21 cellular contexts compared by ENCODE assay signal in the genomic region with DNA sequence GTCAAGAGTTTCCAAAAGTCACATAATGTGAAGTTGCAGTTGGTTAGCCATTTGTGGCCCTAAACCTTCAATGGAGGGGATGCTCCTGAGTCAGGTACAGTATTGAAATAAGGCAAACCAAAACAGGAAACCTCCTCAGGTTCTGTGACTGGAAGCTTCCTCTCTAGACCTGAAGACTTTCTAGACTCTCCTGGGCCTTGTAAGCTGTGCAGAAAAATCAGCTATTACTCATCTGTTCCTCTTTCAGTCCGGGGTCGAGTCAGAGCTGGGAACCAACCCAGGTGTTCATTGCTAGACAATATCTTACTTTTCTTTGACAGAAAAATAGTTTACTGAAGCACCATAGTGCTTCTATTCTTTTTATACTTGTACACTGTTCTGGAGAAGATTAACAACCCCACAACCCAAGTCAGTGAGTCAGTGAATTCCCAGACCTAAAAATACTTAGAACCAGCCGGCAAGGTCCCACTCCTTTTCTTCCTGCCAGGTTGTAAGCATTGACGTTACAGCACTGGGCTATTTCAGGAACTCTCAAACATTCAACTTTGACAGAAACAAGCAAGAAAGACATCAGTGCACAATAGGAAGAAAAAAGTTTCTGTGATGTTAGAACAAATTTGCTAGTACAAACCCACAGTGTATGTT. TPM values are rescaled to one million over a fixed set of nuclear protein-coding genes. Genes with fewer than 3 reads are reported as not detected.
"Had no signal": no experiment of that assay in that cellular context is flagged by ENCODE, and none has a peak within 500 bp of the region (broad histone marks: within the 10 kb centered on the region; RNA-seq: fewer than 3 reads in every experiment).

No MANE protein-coding gene starts in this region.

- H3K4me3 Mint-ChIP-seq: activated CD8-positive, alpha-beta T cell treated with anti-CD3 and anti-CD28 coated beads, Interleukin-2, amount 10 ng/mL, durations not matched to agents 7 days and 5 days; activated T-helper 17 cell treated with anti-CD3 and anti-CD28 coated beads, Interleukin-2, amount 50 U/mL, for 72 hours; neural crest cell; T-helper 17 cell had no signal

- H3K27ac ChIP-seq: body of pancreas, cardiac muscle cell, epithelial cell of prostate, heart right ventricle, right lobe of liver, skin epidermis, tibial artery had no signal

- H3K27ac Mint-ChIP-seq: activated CD8-positive, alpha-beta T cell treated with anti-CD3 and anti-CD28 coated beads, Interleukin-2, amount 10 ng/mL, durations not matched to agents 7 days and 5 days; activated T-helper 17 cell treated with anti-CD3 and anti-CD28 coated beads, Interleukin-2, amount 50 U/mL, for 72 hours; T-helper 17 cell had no signal

- H3K9me3 Mint-ChIP-seq: activated T-helper 17 cell treated with anti-CD3 and anti-CD28 coated beads, Interleukin-2, amount 50 U/mL, for 72 hours had no signal

- ATAC-seq: activated CD8-positive, alpha-beta T cell treated with anti-CD3 and anti-CD28 coated beads, Interleukin-2, amount 10 ng/mL, durations not matched to agents 7 days and 5 days; activated T-helper 17 cell treated with anti-CD3 and anti-CD28 coated beads, Interleukin-2, amount 50 U/mL, for 72 hours; body of pancreas; heart right ventricle; left colon; mucosa of descending colon; right lobe of liver; T-helper 17 cell had no signal

- DNase-seq: activated CD4-positive, alpha-beta T cell treated with anti-CD3 and anti-CD28 coated beads, Interleukin-2, amount 50 U/mL, for 1 hour; activated CD4-positive, CD25-positive, alpha-beta regulatory T cell; activated CD8-positive, alpha-beta T cell treated with anti-CD3 and anti-CD28 coated beads, Interleukin-2, amount 10 ng/mL, durations not matched to agents 7 days and 5 days; activated naive CD4-positive, alpha-beta T cell; body of pancreas; heart right ventricle; left colon; mesenchymal stem cell; mucosa of descending colon; occipital lobe; right lobe of liver; stimulated activated CD4-positive, alpha-beta T cell treated with anti-CD3 and anti-CD28 coated beads, Interleukin-2, amount 100 ng/mL, for 24 hours; T-helper 17 cell; tibial artery had no signal

- H3K4me1 Mint-ChIP-seq: activated T-helper 17 cell treated with anti-CD3 and anti-CD28 coated beads, Interleukin-2, amount 50 U/mL, for 72 hours; neural crest cell; T-helper 17 cell had no signal

RNA-seq across cellular contexts. Expression of a gene that starts 47.3 kb away (rescaled TPM):
- total RNA-seq: activated CD8-positive, alpha-beta T cell treated with anti-CD3 and anti-CD28 coated beads, Interleukin-2, amount 10 ng/mL, durations not matched to agents 7 days and 5 days; fibroblast of villous mesenchyme; subcutaneous adipose tissue had no signal
